ENCODE assay signal across 12 cellular contexts in genomic region chr12:66055837-66056319, GRCh38.
DNase-seq lines count a peak whose midpoint lies in the region; ATAC-seq and TF ChIP-seq lines count a peak whose summit lies in the region.
"Had no signal": no experiment of that assay in that cellular context is flagged by ENCODE, and none has a peak within 500 bp of the region (broad histone marks: within the 10 kb centered on the region; RNA-seq: fewer than 3 reads in every experiment).

No MANE protein-coding gene starts in this region.

- no peaks in the 10 kb centered on the region for H3K36me3 Mint-ChIP-seq in neural progenitor cell

- H3K79me1 ChIP-seq in neuronal stem cell (ENCODE audit: low read depth, low read length), result no peaks in the 10 kb centered on the region

- H4K8ac ChIP-seq in neuronal stem cell (ENCODE audit: low read depth, low read length), result no peak overlapping the region

- H3K27me3 Mint-ChIP-seq in neural progenitor cell (ENCODE audit: insufficient read depth, low read depth), result peaks cover 4% of the 10 kb centered on the region

- H3K9me3 Mint-ChIP-seq in neural progenitor cell, result peaks cover 2% of the 10 kb centered on the region
- H3K9me3 Mint-ChIP-seq: central memory CD8-positive, alpha-beta T cell had no signal

- no peak overlapping the region for H2BK5ac ChIP-seq in neuronal stem cell (ENCODE audit: low read length)

- H3K9ac ChIP-seq in neural progenitor cell (no peak overlapping the region), neuronal stem cell (ENCODE audit: low read depth, low read length, poor library complexity) (no peak overlapping the region)

- no CpG with 5 or more reads among the region's 2 CpGs for WGBS in neuronal stem cell (ENCODE audit: extremely low coverage in 2 of 2, insufficient read length in 2 of 2, insufficient replicate concordance in 1 of 2), 2 donors

- H3K27ac Mint-ChIP-seq in neural progenitor cell, result no peak overlapping the region

- H2BK15ac ChIP-seq in neuronal stem cell (ENCODE audit: low read length), result no peak overlapping the region

- no peak for TF ChIP-seq CTCF in neural progenitor cell (IDR thresholded peaks at IDR 0.05)

- no peak overlapping the region for H3K23ac ChIP-seq in neuronal stem cell (ENCODE audit: low read depth, low read length, poor library complexity)

- H3K4me2 ChIP-seq in neural progenitor cell, result no peak overlapping the region
- no peak overlapping the region for H3K4me2 ChIP-seq in neuronal stem cell (ENCODE audit: insufficient read depth, low read length, poor library complexity, severe bottlenecking)

- peaks cover 24% of the 10 kb centered on the region for H3K4me1 Mint-ChIP-seq in neural progenitor cell
- H3K4me1 Mint-ChIP-seq: central memory CD8-positive, alpha-beta T cell had no signal

- H4K20me1 ChIP-seq in neural progenitor cell (ENCODE audit: low read depth), result no peaks in the 10 kb centered on the region

- no peak overlapping the region for H3K4me3 Mint-ChIP-seq in neural progenitor cell
- H3K4me3 Mint-ChIP-seq: central memory CD8-positive, alpha-beta T cell had no signal

- no peak overlapping the region for H2BK120ac ChIP-seq in neuronal stem cell (ENCODE audit: low read depth, low read length)

- no peaks in the 10 kb centered on the region for H3K9me3 ChIP-seq in neural progenitor cell (ENCODE audit: low read depth)
- H3K9me3 ChIP-seq in neuronal stem cell (replicated peaks in 1 of 2; ENCODE audit: control insufficient read depth in 2 of 2, insufficient read depth in 1 of 2, low read depth in 1 of 2, low read length in 2 of 2), result no peaks in the 10 kb centered on the region

- H3K27me3 ChIP-seq in neural progenitor cell (no peaks in the 10 kb centered on the region), neuronal stem cell (ENCODE audit: control insufficient read depth in 3 of 3, insufficient read depth in 3 of 3, low read depth in 1 of 3, low read length in 3 of 3) (no peaks in the 10 kb centered on the region)

- no peaks in the 10 kb centered on the region for H3K36me3 ChIP-seq in neural progenitor cell
- no peaks in the 10 kb centered on the region for H3K36me3 ChIP-seq in neuronal stem cell (replicated peaks in 1 of 2; ENCODE audit: control insufficient read depth in 2 of 2, insufficient read depth in 2 of 2, low read length in 2 of 2)

- no peak overlapping the region for H3K18ac ChIP-seq in neuronal stem cell (ENCODE audit: low read length)

- H4K91ac ChIP-seq in neuronal stem cell (ENCODE audit: low read depth, low read length, poor library complexity), result no peak overlapping the region

- H3K79me2 ChIP-seq in neural progenitor cell (ENCODE audit: low read depth), result no peaks in the 10 kb centered on the region

- H3F3A ChIP-seq in neural progenitor cell (ENCODE audit: low read depth), result no peaks in the 10 kb centered on the region

- H2BK12ac ChIP-seq in neuronal stem cell (ENCODE audit: low read length), result no peak overlapping the region

- no peak overlapping the region for H3K4ac ChIP-seq in neuronal stem cell (ENCODE audit: low read length)

- H3K27ac ChIP-seq in neural progenitor cell, result no peak overlapping the region
- no peak overlapping the region for H3K27ac ChIP-seq in neuronal stem cell (replicated peaks; ENCODE audit: low read length)

- ATAC-seq in GM19043 (IDR thresholded peaks at IDR 0.05; ENCODE audit: low read depth, unreplicated experiment) (peak; percentile 70), HG02623 (IDR thresholded peaks at IDR 0.05; ENCODE audit: unreplicated experiment) (peak; percentile 85), HG03520 (IDR thresholded peaks at IDR 0.05; ENCODE audit: unreplicated experiment) (peak; percentile 86)

- H3K14ac ChIP-seq in neuronal stem cell (ENCODE audit: low read length), result no peak overlapping the region

- H2AFZ ChIP-seq in neural progenitor cell (replicated peaks), result peak overlapping the region; percentile 38
- H2AFZ ChIP-seq in neuronal stem cell (ENCODE audit: low read length), result no peak overlapping the region

- H3K4me1 ChIP-seq in neural progenitor cell, result no peaks in the 10 kb centered on the region
- H3K4me1 ChIP-seq in neuronal stem cell (ENCODE audit: control insufficient read depth in 2 of 2, insufficient read depth in 1 of 2, low read depth in 1 of 2, low read length in 2 of 2), result peaks cover 0 to 4% of the 10 kb centered on the region in 2 donors

- H3K4me3 ChIP-seq in neural progenitor cell, result no peak overlapping the region
- no peak overlapping the region for H3K4me3 ChIP-seq in neuronal stem cell (ENCODE audit: low read length in 2 of 2)

- DNase-seq in neural progenitor cell (ENCODE audit: low spot score) (no peak), putamen (ENCODE audit: low spot score) (no peak), cerebellum (ENCODE audit: low spot score) (no peak), neuronal stem cell (ENCODE audit: low spot score) (no peak), NCI-H345 (lab: John Stamatoyannopoulos, UW) (no peak)
- DNase-seq: NCI-H2029 treated with DMSO at 0.1 percent for 48 hours, substantia nigra, SW 1271 had no signal

- H2AK5ac ChIP-seq in neuronal stem cell (ENCODE audit: low read depth, low read length), result no peak overlapping the region
